ENCODE assay signal across 22 cellular contexts in the genomic region with DNA sequence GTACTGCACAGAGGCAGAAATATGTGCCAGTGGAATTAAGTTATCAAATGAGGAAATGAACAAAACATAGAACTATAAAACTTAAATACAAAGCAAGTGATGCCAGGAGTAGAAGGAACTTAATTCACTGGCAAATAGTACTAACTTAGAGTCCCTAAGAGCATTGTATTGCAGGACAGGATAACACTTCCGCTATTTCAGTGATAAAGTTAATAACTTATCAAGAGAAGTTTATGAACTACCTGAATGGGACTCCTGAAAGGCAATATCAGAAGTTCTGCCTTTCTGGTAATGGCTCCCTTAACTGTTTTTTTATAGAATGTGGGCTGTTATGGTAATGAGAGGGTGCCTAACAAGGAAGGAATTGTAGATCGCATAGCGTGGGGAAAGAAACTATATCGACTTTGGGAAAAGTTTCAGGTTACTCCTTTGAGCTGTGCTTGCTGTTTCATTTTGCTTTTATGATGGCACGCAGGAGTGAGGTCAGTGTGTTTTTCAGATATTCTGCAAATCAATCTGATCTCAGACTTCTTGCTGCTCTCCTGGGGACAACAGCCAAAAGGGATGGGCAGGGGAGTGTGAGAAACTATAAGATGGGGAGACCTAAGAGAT.
DNase-seq lines count a peak whose midpoint lies in the region; ATAC-seq and TF ChIP-seq lines count a peak whose summit lies in the region.
"Had no signal": no experiment of that assay in that cellular context is flagged by ENCODE, and none has a peak within 500 bp of the region (broad histone marks: within the 10 kb centered on the region; RNA-seq: fewer than 3 reads in every experiment).

No MANE protein-coding gene starts in this region.

- H3K27me3 Mint-ChIP-seq in activated T-cell treated with anti-CD3 and anti-CD28 coated beads, Interleukin-2, amount 50 U/mL, for 24 hours: no peaks in the 10 kb centered on the region
- no peaks in the 10 kb centered on the region for H3K27me3 Mint-ChIP-seq in mesothelial cell of epicardium (ENCODE audit: low read depth)
- H3K27me3 Mint-ChIP-seq: activated CD4-positive, alpha-beta T cell treated with anti-CD3 and anti-CD28 coated beads, Interleukin-2, amount 10 ng/mL, durations not matched to agents 24 days and 14 days; central memory CD8-positive, alpha-beta T cell; type B pancreatic cell had no signal

- H3K36me3 Mint-ChIP-seq in activated T-cell treated with anti-CD3 and anti-CD28 coated beads, Interleukin-2, amount 50 U/mL, for 24 hours (ENCODE audit: low read depth): peaks cover 48% of the 10 kb centered on the region
- peaks cover 32% of the 10 kb centered on the region for H3K36me3 Mint-ChIP-seq in mesothelial cell of epicardium

- peak overlapping the region; percentile 2 for H3K9ac ChIP-seq in skeletal muscle satellite cell (ENCODE audit: low read depth, low read length)
- H3K9ac ChIP-seq: KMS-11 had no signal

- H3K4me3 ChIP-seq in body of pancreas: no peak overlapping the region
- no peak overlapping the region for H3K4me3 ChIP-seq in skeletal muscle satellite cell (ENCODE audit: low read length)
- H3K4me3 ChIP-seq: GM23338, PC-9 had no signal

- ATAC-seq in body of pancreas: peak; percentile 65
- ATAC-seq: activated T-cell treated with anti-CD3 and anti-CD28 coated beads, Interleukin-2, amount 50 U/mL, for 4 hours; GM23338; left cardiac atrium; SK-N-SH treated with all-trans-retinoic acid at 6 μM for 48 hours had no signal

- intact Hi-C loops in body of pancreas (cut with DNase I): no loop called here

- peak overlapping the region; percentile 33 for H3K27ac Mint-ChIP-seq in activated T-cell treated with anti-CD3 and anti-CD28 coated beads, Interleukin-2, amount 50 U/mL, for 24 hours
- H3K27ac Mint-ChIP-seq in mesothelial cell of epicardium: peak overlapping the region; percentile 36
- H3K27ac Mint-ChIP-seq: activated CD4-positive, alpha-beta T cell treated with anti-CD3 and anti-CD28 coated beads, Interleukin-2, amount 10 ng/mL, durations not matched to agents 24 days and 14 days; GM23338; type B pancreatic cell had no signal

- H3K9me3 Mint-ChIP-seq in activated T-cell treated with anti-CD3 and anti-CD28 coated beads, Interleukin-2, amount 50 U/mL, for 24 hours: peaks cover 3% of the 10 kb centered on the region
- peaks cover 33% of the 10 kb centered on the region for H3K9me3 Mint-ChIP-seq in mesothelial cell of epicardium
- H3K9me3 Mint-ChIP-seq: activated CD4-positive, alpha-beta T cell treated with anti-CD3 and anti-CD28 coated beads, Interleukin-2, amount 10 ng/mL, durations not matched to agents 24 days and 14 days; central memory CD8-positive, alpha-beta T cell; GM23338 had no signal

- TF ChIP-seq CTCF in body of pancreas (IDR thresholded peaks at IDR 0.05) (no peak), mesothelial cell of epicardium (IDR thresholded peaks at IDR 0.05; ENCODE audit: unreplicated experiment) (no peak)

- H3K27me3 ChIP-seq in body of pancreas: no peaks in the 10 kb centered on the region
- H3K27me3 ChIP-seq in skeletal muscle satellite cell (ENCODE audit: control insufficient read depth, insufficient read depth, low read length): no peaks in the 10 kb centered on the region
- H3K27me3 ChIP-seq: BE2C had no signal

- peaks cover 44% of the 10 kb centered on the region for H3K4me1 Mint-ChIP-seq in activated T-cell treated with anti-CD3 and anti-CD28 coated beads, Interleukin-2, amount 50 U/mL, for 24 hours (ENCODE audit: low read depth)
- H3K4me1 Mint-ChIP-seq in mesothelial cell of epicardium: no peaks in the 10 kb centered on the region

- WGBS in body of pancreas, 2 donors: 47 to 54% methylated on average over 5 of the region's 5 CpGs

- peak overlapping the region; percentile 1 for H3K4me2 ChIP-seq in skeletal muscle satellite cell (ENCODE audit: low read length)
- H3K4me2 ChIP-seq: GM23338, KMS-11, PC-9 had no signal

- no peak for DNase-seq in activated T-cell treated with anti-CD3 and anti-CD28 coated beads, Interleukin-2, amount 50 U/mL, for 24 hours
- no peak for DNase-seq in activated T-cell treated with anti-CD3 and anti-CD28 coated beads, Interleukin-2, amount 50 U/mL, for 1 hour
- DNase-seq in body of pancreas (no peak), mesothelial cell of epicardium (ENCODE audit: low spot score in 2 of 2, unreplicated experiment in 2 of 2) (no peak), DMS79 (lab: John Stamatoyannopoulos, UW) (no peak), hippocampal formation (lab: John Stamatoyannopoulos, UW) (no peak), GM19238 (ENCODE audit: insufficient read length, low spot score) (no peak)
- DNase-seq: activated CD4-positive, alpha-beta T cell treated with anti-CD3 and anti-CD28 coated beads, Interleukin-2, amount 10 ng/mL, durations not matched to agents 24 days and 14 days; activated T-cell treated with anti-CD3 and anti-CD28 coated beads, Interleukin-2, amount 50 U/mL, for 4 hours; amniotic stem cell; BE2C; left cardiac atrium; NCI-H1105 treated with DMSO at 0.1 percent for 48 hours; PC-9; stimulated activated naive CD4-positive, alpha-beta T cell treated with Interleukin-2 at 50 U/mL for 16 hours had no signal

- H3K4me1 ChIP-seq in body of pancreas (no peaks in the 10 kb centered on the region), skeletal muscle satellite cell (ENCODE audit: control insufficient read depth, insufficient read depth, low read length) (no peaks in the 10 kb centered on the region)

- TF ChIP-seq POLR2A in body of pancreas (IDR thresholded peaks at IDR 0.05): no peak

- no peak overlapping the region for H3K4me3 Mint-ChIP-seq in activated T-cell treated with anti-CD3 and anti-CD28 coated beads, Interleukin-2, amount 50 U/mL, for 24 hours
- no peak overlapping the region for H3K4me3 Mint-ChIP-seq in mesothelial cell of epicardium
- H3K4me3 Mint-ChIP-seq: activated CD4-positive, alpha-beta T cell treated with anti-CD3 and anti-CD28 coated beads, Interleukin-2, amount 10 ng/mL, durations not matched to agents 24 days and 14 days; activated T-cell treated with anti-CD3 and anti-CD28 coated beads, Interleukin-2, amount 50 U/mL, for 4 hours; central memory CD8-positive, alpha-beta T cell; GM23338; type B pancreatic cell had no signal

- H3K36me3 ChIP-seq in body of pancreas (replicated peaks in 1 of 2; ENCODE audit: insufficient read depth in 1 of 2, low read depth in 2 of 2) (no peaks in the 10 kb centered on the region), skeletal muscle satellite cell (ENCODE audit: insufficient read depth, low read length) (peaks cover 6% of the 10 kb centered on the region)

- H3K27ac ChIP-seq in body of pancreas: peak overlapping the region in 3 of 4 donors; percentile 34 to 60 (median 37)
- H3K27ac ChIP-seq: 22Rv1, KMS-11, PC-9 had no signal

- no peaks in the 10 kb centered on the region for H3K9me3 ChIP-seq in body of pancreas
- H3K9me3 ChIP-seq in skeletal muscle satellite cell (replicated peaks; ENCODE audit: low read length): no peaks in the 10 kb centered on the region
- H3K9me3 ChIP-seq: BE2C had no signal
